Comparison of ENCODE assay signal across 16 cellular contexts in genomic region chr1:113818585-113818984, GRCh38. TPM values are rescaled to one million over a fixed set of nuclear protein-coding genes. Genes with fewer than 3 reads are reported as not detected.
A peak's percentile ranks its signal among the peaks of the same experiment; 100 is the strongest.
DNase-seq lines count a peak whose midpoint lies in the region; ATAC-seq and TF ChIP-seq lines count a peak whose summit lies in the region.
"Had no signal": no experiment of that assay in that cellular context is flagged by ENCODE, and none has a peak within 500 bp of the region (broad histone marks: within the 10 kb centered on the region; RNA-seq: fewer than 3 reads in every experiment).

No MANE protein-coding gene starts in this region.

- peaks cover 13% of the 10 kb centered on the region for H3K36me3 Mint-ChIP-seq in activated naive CD8-positive, alpha-beta T cell treated with anti-CD3 and anti-CD28 coated beads for 36 hours
- no peaks in the 10 kb centered on the region for H3K36me3 Mint-ChIP-seq in neural progenitor cell
- H3K36me3 Mint-ChIP-seq in effector memory CD8-positive, alpha-beta T cell (ENCODE audit: insufficient read depth), result peaks cover 79% of the 10 kb centered on the region

- no peaks in the 10 kb centered on the region for H3K9me3 Mint-ChIP-seq in activated naive CD8-positive, alpha-beta T cell treated with anti-CD3 and anti-CD28 coated beads for 36 hours
- no peaks in the 10 kb centered on the region for H3K9me3 Mint-ChIP-seq in neural progenitor cell
- no peaks in the 10 kb centered on the region for H3K9me3 Mint-ChIP-seq in effector memory CD8-positive, alpha-beta T cell
- H3K9me3 Mint-ChIP-seq: CD14-positive monocyte; CD8-positive, alpha-beta memory T cell; IgD-negative memory B cell had no signal

- H3K9ac ChIP-seq in HCT116 (ENCODE audit: low read length), result no peak overlapping the region
- H3K9ac ChIP-seq in neural progenitor cell, result no peak overlapping the region
- H3K9ac ChIP-seq: GM23248 had no signal

- POLR2A ChIA-PET in HCT116 (lab: Charles Lee), result no interaction called here

- RAD21 ChIA-PET in HCT116 (lab: Charles Lee; ENCODE audit: low non-redundant PET in 1 of 2, low total read pairs in 2 of 2, uncharacterized antibody in 2 of 2, unreplicated experiment in 2 of 2), result no interaction called here

- no peaks in the 10 kb centered on the region for H3K4me1 Mint-ChIP-seq in activated naive CD8-positive, alpha-beta T cell treated with anti-CD3 and anti-CD28 coated beads for 36 hours
- H3K4me1 Mint-ChIP-seq in neural progenitor cell, result no peaks in the 10 kb centered on the region
- no peaks in the 10 kb centered on the region for H3K4me1 Mint-ChIP-seq in effector memory CD8-positive, alpha-beta T cell (ENCODE audit: low read depth in 2 of 2)
- H3K4me1 Mint-ChIP-seq: CD14-positive monocyte, IgD-negative memory B cell had no signal

- peak overlapping the region; percentile 25 for H3K27ac Mint-ChIP-seq in activated naive CD8-positive, alpha-beta T cell treated with anti-CD3 and anti-CD28 coated beads for 36 hours
- H3K27ac Mint-ChIP-seq in neural progenitor cell, result no peak overlapping the region
- peak overlapping the region in 1 of 2 donors; percentile 25 for H3K27ac Mint-ChIP-seq in effector memory CD8-positive, alpha-beta T cell
- H3K27ac Mint-ChIP-seq: CD14-positive monocyte, IgD-negative memory B cell had no signal

- BruUV-seq in HCT116 (replicated peaks; lab: Mats Ljungman, UMichigan), result no TSS peak

- H3K9me2 ChIP-seq in HCT116 (ENCODE audit: insufficient read depth), result no peaks in the 10 kb centered on the region

- H3K27ac ChIP-seq in HCT116 (ENCODE audit: low read depth, low read length) (no peak overlapping the region), neural progenitor cell (no peak overlapping the region)
- H3K27ac ChIP-seq: A549, GM23248 had no signal

- H3K4me1 ChIP-seq in HCT116 (ENCODE audit: control insufficient read depth in 1 of 2, insufficient read depth in 2 of 2, low read length in 2 of 2) (peaks cover 0 to 3% of the 10 kb centered on the region in 2 experiments; a peak in 1 of 4 replicates), neural progenitor cell (no peaks in the 10 kb centered on the region)
- H3K4me1 ChIP-seq: A549, Caco-2 had no signal

- TF ChIP-seq CTCF in HCT116 (IDR thresholded peaks at IDR 0.05 in 2 of 3, conservative IDR thresholded peaks at IDR 0.05 in 1 of 3; ENCODE audit: borderline replicate concordance in 1 of 3, insufficient read depth in 1 of 3, low read depth in 2 of 3, low read length in 2 of 3) (no peak), neural progenitor cell (IDR thresholded peaks at IDR 0.05) (no peak)

- H2AFZ ChIP-seq in HCT116 (ENCODE audit: low read depth, low read length, poor library complexity, severe bottlenecking), result no peak overlapping the region
- H2AFZ ChIP-seq in neural progenitor cell (replicated peaks), result peak overlapping the region; percentile 8
- H2AFZ ChIP-seq: GM23248 had no signal

- TF ChIP-seq POLR2A in HCT116 (IDR thresholded peaks at IDR 0.05; ENCODE audit: borderline replicate concordance, extremely low read depth, insufficient read depth, insufficient read length), result no peak

- H3K9me3 ChIP-seq in HCT116 (ENCODE audit: control insufficient read depth in 1 of 2, insufficient read depth in 1 of 2, low read depth in 1 of 2, low read length in 2 of 2), result no peaks in the 10 kb centered on the region
- no peaks in the 10 kb centered on the region for H3K9me3 ChIP-seq in neural progenitor cell (ENCODE audit: low read depth)
- H3K9me3 ChIP-seq: A549, Caco-2 had no signal

- no peaks in the 10 kb centered on the region for H4K20me1 ChIP-seq in HCT116 (ENCODE audit: insufficient read depth)
- no peaks in the 10 kb centered on the region for H4K20me1 ChIP-seq in neural progenitor cell (ENCODE audit: low read depth)

- no peaks in the 10 kb centered on the region for H3K27me3 Mint-ChIP-seq in activated naive CD8-positive, alpha-beta T cell treated with anti-CD3 and anti-CD28 coated beads for 36 hours
- no peaks in the 10 kb centered on the region for H3K27me3 Mint-ChIP-seq in neural progenitor cell (ENCODE audit: insufficient read depth, low read depth)
- no peaks in the 10 kb centered on the region for H3K27me3 Mint-ChIP-seq in effector memory CD8-positive, alpha-beta T cell
- H3K27me3 Mint-ChIP-seq: CD8-positive, alpha-beta memory T cell; IgD-negative memory B cell had no signal

- CTCF ChIA-PET in HCT116 (lab: Charles Lee), result no interaction called here

- no peak for TF ChIP-seq RAD21 in HCT116 (IDR thresholded peaks at IDR 0.05; ENCODE audit: low read depth)

- ATAC-seq in HCT116 (peak; percentile 55), HG02973 (IDR thresholded peaks at IDR 0.05; ENCODE audit: unreplicated experiment) (no peak)
- ATAC-seq in effector memory CD8-positive, alpha-beta T cell (replicated peaks), result no peak
- ATAC-seq: A549 had no signal

- DNase-seq in CD1c-positive myeloid dendritic cell (ENCODE audit: extremely low spot score), result peak; percentile 13
- no peak for DNase-seq in HCT116 (ENCODE audit: low read depth, low spot score)
- no peak for DNase-seq in activated naive CD8-positive, alpha-beta T cell treated with anti-CD3 and anti-CD28 coated beads for 36 hours
- no peak for DNase-seq in neural progenitor cell (ENCODE audit: low spot score)
- no peak for DNase-seq in NCI-H1092 treated with DMSO at 0.1 percent for 48 hours (lab: John Stamatoyannopoulos, UW)
- no peak for DNase-seq in activated effector memory CD4-positive, alpha-beta T cell treated with anti-CD3 and anti-CD28 coated beads, Interleukin-2, amount 50 U/mL, for 16 hours
- no peak for DNase-seq in effector memory CD8-positive, alpha-beta T cell
- DNase-seq: Caco-2; CD8-positive, alpha-beta memory T cell; DND-41; GDM1; GM23248 had no signal

- no peaks in the 10 kb centered on the region for H3F3A ChIP-seq in neural progenitor cell (ENCODE audit: low read depth)

- H3K4me3 ChIP-seq in HCT116 (replicated peaks in 1 of 2; ENCODE audit: low read depth in 1 of 2, low read length in 2 of 2) (no peak overlapping the region), neural progenitor cell (no peak overlapping the region)
- H3K4me3 ChIP-seq: A549, GM23248 had no signal

- H3K4me3 Mint-ChIP-seq in activated naive CD8-positive, alpha-beta T cell treated with anti-CD3 and anti-CD28 coated beads for 36 hours, result no peak overlapping the region
- no peak overlapping the region for H3K4me3 Mint-ChIP-seq in neural progenitor cell
- H3K4me3 Mint-ChIP-seq in effector memory CD8-positive, alpha-beta T cell, result no peak overlapping the region
- H3K4me3 Mint-ChIP-seq: CD14-positive monocyte; CD8-positive, alpha-beta memory T cell; IgD-negative memory B cell had no signal

- intact Hi-C loops in HCT116 (cut with micrococcal nuclease), result no loop called here

- H3K79me2 ChIP-seq in HCT116 (ENCODE audit: insufficient read depth, low read length) (no peaks in the 10 kb centered on the region), neural progenitor cell (ENCODE audit: low read depth) (no peaks in the 10 kb centered on the region)

- H3K27me3 ChIP-seq in HCT116 (ENCODE audit: insufficient read depth, low read length), result no peaks in the 10 kb centered on the region
- H3K27me3 ChIP-seq in neural progenitor cell, result no peaks in the 10 kb centered on the region

- no peaks in the 10 kb centered on the region for H3K36me3 ChIP-seq in HCT116 (ENCODE audit: control insufficient read depth in 1 of 2, insufficient read depth in 2 of 2, low read length in 2 of 2)
- H3K36me3 ChIP-seq in neural progenitor cell, result no peaks in the 10 kb centered on the region

- H3K4me2 ChIP-seq in HCT116 (ENCODE audit: low read length), result no peak overlapping the region
- no peak overlapping the region for H3K4me2 ChIP-seq in neural progenitor cell
- H3K4me2 ChIP-seq: A549 had no signal

TF ChIP-seq in HCT116, 20 proteins besides CTCF, POLR2A, EP300 and RAD21 (continues in another document):
- TF ChIP-seq ZBTB33 (IDR thresholded peaks at IDR 0.05; ENCODE audit: extremely low read depth, insufficient replicate concordance, low read length) (no peak), CEBPB (IDR thresholded peaks at IDR 0.05; ENCODE audit: low read depth) (no peak), TCF7L2 (IDR thresholded peaks at IDR 0.05; ENCODE audit: borderline replicate concordance, extremely low read depth, insufficient read depth, insufficient read length) (no peak), CBX3 (IDR thresholded peaks at IDR 0.05; ENCODE audit: low read depth) (no peak), SP1 (IDR thresholded peaks at IDR 0.05; ENCODE audit: low read depth) (no peak), YY1 (IDR thresholded peaks at IDR 0.05; ENCODE audit: extremely low read depth, insufficient replicate concordance, low read depth, low read length) (no peak), ZNF274 (IDR thresholded peaks at IDR 0.05; ENCODE audit: low read depth, low read length) (no peak), EZH2 (IDR thresholded peaks at IDR 0.05) (no peak), SRF (IDR thresholded peaks at IDR 0.05; ENCODE audit: low read depth) (no peak), POLR2AphosphoS5 (IDR thresholded peaks at IDR 0.05; ENCODE audit: low read depth, low read length) (no peak)

RNA-seq across cellular contexts. Expression of gene RSBN1, which starts 6.3 kb away (rescaled TPM):
- 16.6 TPM for total RNA-seq in HCT116 (2021; ENCODE audit: unreplicated experiment)
- 11.9 and 12.2 TPM in 2 replicates for polyA plus RNA-seq in HCT116 (2012)
- 10 to 100 TPM; 15.4 to 16.3 TPM for total RNA-seq in activated naive CD8-positive, alpha-beta T cell treated with anti-CD3 and anti-CD28 coated beads for 36 hours
- total RNA-seq in neural progenitor cell (ENCODE audit: low replicate concordance), result 30.2 and 40.1 TPM in 2 replicates

RNA-seq across cellular contexts. Expression of gene PTPN22, which starts 52.9 kb away (rescaled TPM):
- total RNA-seq in HCT116 (2021; ENCODE audit: unreplicated experiment), result 0.17 TPM
- polyA plus RNA-seq in HCT116 (2012), result 0.08 TPM in 1 of 2 replicates, not detected in the other
- 10 to 100 TPM; 67.9 to 68.4 TPM for total RNA-seq in activated naive CD8-positive, alpha-beta T cell treated with anti-CD3 and anti-CD28 coated beads for 36 hours
- total RNA-seq in neural progenitor cell (ENCODE audit: low replicate concordance), result not detected in 2 replicates
- total RNA-seq: Caco-2 had no signal
- polyA plus RNA-seq: A549 had no signal

RNA-seq across cellular contexts. Expression of gene PHTF1, which starts 59.3 kb away (rescaled TPM):
- total RNA-seq in HCT116 (2021; ENCODE audit: unreplicated experiment) (11.4 TPM), neural progenitor cell (ENCODE audit: low replicate concordance) (50.7 and 76.8 TPM in 2 replicates)
- 4.1 and 4.3 TPM in 2 replicates for polyA plus RNA-seq in HCT116 (2012)
- 10 to 100 TPM; 14.5 to 17.2 TPM for total RNA-seq in activated naive CD8-positive, alpha-beta T cell treated with anti-CD3 and anti-CD28 coated beads for 36 hours

Comparison
In these comparisons a context has a peak if more than half of its experiments do, and no peak if none do; other contexts are left out.
1. RNA of gene PTPN22, which starts 52.9 kb away (total RNA-seq): 67.9 to 68.4 TPM in activated naive CD8-positive, alpha-beta T cell treated with anti-CD3 and anti-CD28 coated beads for 36 hours; 0.17 TPM in HCT116 (single experiment) and not detected in neural progenitor cell; every median in the first group is over 10 times any median in the second.